8 cellular contexts compared by ENCODE assay signal in the genomic region with DNA sequence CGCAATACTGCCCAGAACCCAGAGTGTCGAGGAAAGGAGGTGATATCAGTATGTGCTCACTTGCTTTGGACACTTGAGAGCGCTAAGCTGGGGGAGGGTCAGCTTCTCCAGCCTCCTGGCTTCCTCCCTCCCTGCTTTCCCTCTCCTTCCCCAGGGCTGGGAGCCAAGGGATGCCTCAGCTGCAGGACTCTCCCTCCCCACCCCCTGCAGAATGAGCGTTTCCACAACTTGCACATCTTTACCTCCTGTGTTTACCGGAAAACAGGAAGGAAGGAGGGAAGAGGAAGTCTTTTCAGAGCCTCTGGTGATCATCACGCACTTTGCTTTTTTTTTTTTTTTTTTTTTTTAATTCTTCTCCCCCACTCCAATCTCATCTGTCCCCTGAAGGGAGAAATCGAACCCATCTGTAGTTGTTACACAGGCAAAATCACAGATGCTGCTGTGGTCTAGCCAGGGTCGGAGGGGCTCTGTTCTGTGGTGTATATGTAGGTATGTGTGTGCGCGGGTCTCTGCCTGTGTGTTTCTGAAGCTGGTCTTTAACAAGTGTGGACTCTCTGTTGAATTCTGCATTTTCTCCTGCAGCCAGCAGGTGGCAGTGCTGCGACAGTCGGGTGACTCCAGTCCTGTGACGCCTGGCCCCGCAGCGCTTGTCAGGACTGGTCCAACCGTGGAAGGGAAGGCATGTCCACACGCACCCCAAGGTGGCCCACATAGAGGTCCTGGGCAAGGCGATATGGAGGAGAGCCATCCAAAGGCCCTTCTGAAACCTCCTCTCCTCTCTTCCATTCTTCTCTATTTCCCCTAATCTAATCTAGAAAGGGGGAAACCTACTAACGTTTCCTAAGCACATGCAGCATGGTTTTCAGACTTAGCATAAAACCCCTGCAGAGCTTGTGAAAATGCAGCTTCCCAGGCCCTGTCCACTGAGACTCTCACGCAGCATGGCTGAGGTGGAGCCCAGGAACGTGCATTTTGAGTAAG.
A peak's percentile ranks its signal among the peaks of the same experiment; 100 is the strongest.
DNase-seq lines count a peak whose midpoint lies in the region; ATAC-seq, FAIRE-seq and TF ChIP-seq lines count a peak whose summit lies in the region.

No MANE protein-coding gene starts in this region.

- POLR2A ChIA-PET in CD8-positive, alpha-beta T cell (lab: Charles Lee): interaction anchor here (0.6 kb wide), 1 partner anchor 262 kb away, joined by 3 read pairs; no protein-coding TSS in a partner anchor

- peak overlapping the region; percentile 42 for H3K4me3 Mint-ChIP-seq in CD8-positive, alpha-beta T cell
- H3K4me3 Mint-ChIP-seq in effector memory CD8-positive, alpha-beta T cell: peak overlapping the region in 1 of 2 donors; percentile 32
- H3K4me3 Mint-ChIP-seq in memory B cell: no peak overlapping the region

- intact Hi-C loops in CD8-positive, alpha-beta T cell (cut with DNase I, micrococcal nuclease): loop anchor here (1.0 to 10.0 kb wide), 7 partner anchors 76 to 1826 kb away; no protein-coding TSS in a partner anchor

- no peak overlapping the region for H3K27ac ChIP-seq in CD8-positive, alpha-beta T cell (ENCODE audit: low read depth, low read length)

- no peak overlapping the region for H3K4me3 ChIP-seq in CD8-positive, alpha-beta T cell (ENCODE audit: low read depth, low read length)

- peak; percentile 88 for ATAC-seq in CD8-positive, alpha-beta T cell
- ATAC-seq in GM19463 (IDR thresholded peaks at IDR 0.05; ENCODE audit: unreplicated experiment) (peak; percentile 88), memory B cell (ENCODE audit: low read depth) (peak; percentile 88)
- peak; percentile 97 for ATAC-seq in effector memory CD8-positive, alpha-beta T cell (replicated peaks)

- peaks cover 9% of the 10 kb centered on the region for H3K4me1 ChIP-seq in CD8-positive, alpha-beta T cell (ENCODE audit: insufficient read depth, low read length)

- H3K27me3 ChIP-seq in CD8-positive, alpha-beta T cell (ENCODE audit: insufficient read depth, low read length): peaks cover 9% of the 10 kb centered on the region

- peak; percentile 49 to 85 (median 70) for DNase-seq in CD8-positive, alpha-beta T cell
- DNase-seq in HTR-8/SVneo (ENCODE audit: insufficient read length, low spot score) (peak; percentile 75), NOMO-1 treated with DMSO at 0.1 percent for 48 hours (lab: John Stamatoyannopoulos, UW; ENCODE audit: unreplicated experiment) (peak; percentile 44), memory B cell (ENCODE audit: low spot score in 2 of 2) (peak; percentile 60 to 69)
- DNase-seq in activated CD8-positive, alpha-beta memory T cell treated with anti-CD3 and anti-CD28 coated beads for 24 hours: peak; percentile 89
- DNase-seq in effector memory CD8-positive, alpha-beta T cell: peak; percentile 54 to 69 (median 65)
- peak; percentile 60 to 63 for DNase-seq in stimulated activated CD8-positive, alpha-beta memory T cell treated with anti-CD3 and anti-CD28 coated beads, Interleukin-15, amount 100 ng/mL, for 48 hours (ENCODE audit: low read depth in 2 of 2)

- CTCF ChIA-PET in CD8-positive, alpha-beta T cell (lab: Charles Lee): interaction anchor here (0.6 to 4.5 kb wide), 24 partner anchors 9 to 1989 kb away, joined by 3 to 98 read pairs (median 4); no protein-coding TSS in a partner anchor

- peak; percentile 87 for TF ChIP-seq CTCF in CD8-positive, alpha-beta T cell (IDR thresholded peaks at IDR 0.05)

- peaks cover 4% of the 10 kb centered on the region for H3K9me3 Mint-ChIP-seq in CD8-positive, alpha-beta T cell
- H3K9me3 Mint-ChIP-seq in effector memory CD8-positive, alpha-beta T cell: peaks cover 3 to 7% of the 10 kb centered on the region in 2 donors
- H3K9me3 Mint-ChIP-seq in memory B cell: peaks cover 6% of the 10 kb centered on the region

- no peaks in the 10 kb centered on the region for H3K9me3 ChIP-seq in CD8-positive, alpha-beta T cell (ENCODE audit: low read length)

- H3K27ac Mint-ChIP-seq in CD8-positive, alpha-beta T cell: no peak overlapping the region
- no peak overlapping the region for H3K27ac Mint-ChIP-seq in effector memory CD8-positive, alpha-beta T cell
- H3K27ac Mint-ChIP-seq in memory B cell: no peak overlapping the region

- no peaks in the 10 kb centered on the region for H3K36me3 ChIP-seq in CD8-positive, alpha-beta T cell (ENCODE audit: insufficient read depth, low read length)

- FAIRE-seq in HTR-8/SVneo (lab: Jason Lieb, UNC): peak; percentile 42

- no peaks in the 10 kb centered on the region for H3K36me3 Mint-ChIP-seq in CD8-positive, alpha-beta T cell
- H3K36me3 Mint-ChIP-seq in effector memory CD8-positive, alpha-beta T cell (ENCODE audit: insufficient read depth): no peaks in the 10 kb centered on the region
- H3K36me3 Mint-ChIP-seq in memory B cell: peaks cover 2% of the 10 kb centered on the region

- H3K4me1 Mint-ChIP-seq in CD8-positive, alpha-beta T cell (ENCODE audit: low read depth): peaks cover 8% of the 10 kb centered on the region
- H3K4me1 Mint-ChIP-seq in effector memory CD8-positive, alpha-beta T cell (ENCODE audit: low read depth in 2 of 2): peaks cover 6 to 10% of the 10 kb centered on the region in 2 donors
- peaks cover 10% of the 10 kb centered on the region for H3K4me1 Mint-ChIP-seq in memory B cell

- H3K27me3 Mint-ChIP-seq in CD8-positive, alpha-beta T cell (ENCODE audit: low read depth): peaks cover 31% of the 10 kb centered on the region
- H3K27me3 Mint-ChIP-seq in effector memory CD8-positive, alpha-beta T cell: peaks cover 60 to 75% of the 10 kb centered on the region in 2 donors
- peaks cover 22% of the 10 kb centered on the region for H3K27me3 Mint-ChIP-seq in memory B cell
